ENCODE assay signal across 15 cellular contexts in genomic region chr1:198102454-198102791, GRCh38. TPM values are rescaled to one million over a fixed set of nuclear protein-coding genes. Genes with fewer than 3 reads are reported as not detected.
A peak's percentile ranks its signal among the peaks of the same experiment; 100 is the strongest.
DNase-seq lines count a peak whose midpoint lies in the region; ATAC-seq, FAIRE-seq and TF ChIP-seq lines count a peak whose summit lies in the region.
"Had no signal": no experiment of that assay in that cellular context is flagged by ENCODE, and none has a peak within 500 bp of the region (broad histone marks: within the 10 kb centered on the region; RNA-seq: fewer than 3 reads in every experiment).

No MANE protein-coding gene starts in this region.

- FAIRE-seq in pancreas (lab: Jason Lieb, UNC): no peak

- no peak overlapping the region for H2BK15ac ChIP-seq in H9 (ENCODE audit: low read depth, low read length)

- peak overlapping the region; percentile 5 for H3K4me3 Mint-ChIP-seq in activated naive CD8-positive, alpha-beta T cell treated with anti-CD3 and anti-CD28 coated beads, Interleukin-2, amount 50 U/mL, for 24 hours
- H3K4me3 Mint-ChIP-seq in neural progenitor cell: no peak overlapping the region
- H3K4me3 Mint-ChIP-seq in H9: no peak overlapping the region
- H3K4me3 Mint-ChIP-seq: dendritic cell treated with granulocyte-macrophage colony-stimulating factor and Interleukin-4, amounts not matched to agents 40 ng/mL and 50 ng/mL, for 4 days had no signal

- H3K9ac ChIP-seq in neural progenitor cell (no peak overlapping the region), H9 (ENCODE audit: extremely low read depth, insufficient read length, low read length) (no peak overlapping the region)

- ATAC-seq in activated naive CD8-positive, alpha-beta T cell treated with anti-CD3 and anti-CD28 coated beads, Interleukin-2, amount 50 U/mL, for 24 hours: peak; percentile 67
- no peak for ATAC-seq in pancreas

- no peak overlapping the region for H3K56ac ChIP-seq in H9 (ENCODE audit: insufficient read length, low read depth, low read length)

- H3K23ac ChIP-seq in H9 (ENCODE audit: insufficient read length, low read depth, low read length): no peak overlapping the region

- TF ChIP-seq CTCF in NB4 (IDR thresholded peaks at IDR 0.05; ENCODE audit: low read depth, low read length): no peak
- TF ChIP-seq CTCF in neural progenitor cell (IDR thresholded peaks at IDR 0.05): no peak
- no peak for TF ChIP-seq CTCF in H9 (conservative IDR thresholded peaks at IDR 0.05)
- no peak for TF ChIP-seq CTCF in pancreas (IDR thresholded peaks at IDR 0.05)
- no peak for TF ChIP-seq CTCF in transverse colon (IDR thresholded peaks at IDR 0.05)

- in situ Hi-C loops in transverse colon (cut with MboI; ENCODE audit: low pct_ligation_motif_present in 1 of 4, low pct_unique_long_range_greater_than_20kb in 1 of 4, low sequenced_read_pairs in 3 of 4): no loop called here

- no peaks in the 10 kb centered on the region for H3K27me3 ChIP-seq in neural progenitor cell
- H3K27me3 ChIP-seq in H9 (ENCODE audit: insufficient read depth, low read length): no peaks in the 10 kb centered on the region
- no peaks in the 10 kb centered on the region for H3K27me3 ChIP-seq in pancreas
- H3K27me3 ChIP-seq in transverse colon: no peaks in the 10 kb centered on the region
- H3K27me3 ChIP-seq: ovary had no signal

- no peaks in the 10 kb centered on the region for H3K9me3 Mint-ChIP-seq in activated naive CD8-positive, alpha-beta T cell treated with anti-CD3 and anti-CD28 coated beads, Interleukin-2, amount 50 U/mL, for 24 hours
- H3K9me3 Mint-ChIP-seq in neural progenitor cell: no peaks in the 10 kb centered on the region
- H3K9me3 Mint-ChIP-seq in H9: no peaks in the 10 kb centered on the region
- H3K9me3 Mint-ChIP-seq: dendritic cell treated with granulocyte-macrophage colony-stimulating factor and Interleukin-4, amounts not matched to agents 40 ng/mL and 50 ng/mL, for 4 days had no signal

- H3K4me3 ChIP-seq in NB4 (ENCODE audit: low read depth, low read length) (no peak overlapping the region), neural progenitor cell (no peak overlapping the region), pancreas (no peak overlapping the region), transverse colon (no peak overlapping the region)
- H3K4me3 ChIP-seq: ovary, thoracic aorta had no signal

- H4K8ac ChIP-seq in H9 (replicated peaks; ENCODE audit: insufficient read length, low read depth, low read length): no peak overlapping the region

- WGBS in H9 (ENCODE audit: extremely low coverage, insufficient read length, low lambda C conversion rate): no CpG with 5 or more reads among the region's 1 CpG
- WGBS in pancreas, 2 donors: 28 to 35% methylated on average over 1 of the region's 1 CpG
- WGBS in transverse colon (ENCODE audit: low coverage in 1 of 2), 2 donors: 17 to 20% methylated on average over 1 of the region's 1 CpG

- no peaks in the 10 kb centered on the region for H4K20me1 ChIP-seq in neural progenitor cell (ENCODE audit: low read depth)
- H4K20me1 ChIP-seq in H9 (ENCODE audit: control insufficient read depth, insufficient read depth, insufficient read length): no peaks in the 10 kb centered on the region

- H3K18ac ChIP-seq in H9 (ENCODE audit: insufficient read length, low read depth, low read length): no peak overlapping the region

- H3K4me1 Mint-ChIP-seq in activated naive CD8-positive, alpha-beta T cell treated with anti-CD3 and anti-CD28 coated beads, Interleukin-2, amount 50 U/mL, for 24 hours: peaks cover 23% of the 10 kb centered on the region
- H3K4me1 Mint-ChIP-seq in neural progenitor cell: peaks cover 9% of the 10 kb centered on the region
- peaks cover 0 to 5% of the 10 kb centered on the region in 2 experiments; a peak in 1 of 4 replicates for H3K4me1 Mint-ChIP-seq in H9

- DNase-seq in GM03348 (ENCODE audit: low spot score): peak; percentile 31
- peak; percentile 15 for DNase-seq in NB4 (ENCODE audit: low read depth)
- no peak for DNase-seq in activated naive CD8-positive, alpha-beta T cell treated with anti-CD3 and anti-CD28 coated beads, Interleukin-2, amount 50 U/mL, for 24 hours
- no peak for DNase-seq in neural progenitor cell (ENCODE audit: low spot score)
- no peak for DNase-seq in effector CD4-positive, alpha-beta T cell
- no peak for DNase-seq in H9
- no peak for DNase-seq in pancreas
- DNase-seq in transverse colon: no peak
- DNase-seq: activated CD8-positive, alpha-beta memory T cell treated with anti-CD3 and anti-CD28 coated beads for 24 hours; NCI-H1417; ovary; stimulated activated CD4-positive, alpha-beta T cell treated with anti-CD3 and anti-CD28 coated beads, Interleukin-12 subunit alpha, Interleukin-12 subunit beta, amount 100 ng/mL, for 4 hours; T1000 had no signal

- H3K36me3 ChIP-seq in neural progenitor cell (no peaks in the 10 kb centered on the region), pancreas (no peaks in the 10 kb centered on the region), transverse colon (no peaks in the 10 kb centered on the region)
- H3K36me3 ChIP-seq: ovary, thoracic aorta had no signal

- H3K9me3 ChIP-seq in neural progenitor cell (ENCODE audit: low read depth) (no peaks in the 10 kb centered on the region), H9 (ENCODE audit: control insufficient read depth, low read depth, low read length) (no peaks in the 10 kb centered on the region), pancreas (no peaks in the 10 kb centered on the region), transverse colon (no peaks in the 10 kb centered on the region)
- H3K9me3 ChIP-seq: ovary, thoracic aorta had no signal

- H3K14ac ChIP-seq in H9 (ENCODE audit: insufficient read depth, low read length): no peak overlapping the region

- intact Hi-C loops in pancreas (cut with DNase I): no loop called here
- intact Hi-C loops in transverse colon (cut with DNase I; ENCODE audit: low total_unique reads): no loop called here

- H2BK120ac ChIP-seq in H9 (ENCODE audit: low read depth, low read length, poor library complexity, severe bottlenecking): no peak overlapping the region

- TF ChIP-seq POLR2A in NB4 (IDR thresholded peaks at IDR 0.05; ENCODE audit: extremely low read depth, insufficient read length) (no peak), transverse colon (IDR thresholded peaks at IDR 0.05) (no peak)

- H3K4ac ChIP-seq in H9 (ENCODE audit: low read depth, low read length): no peak overlapping the region

- H3K79me2 ChIP-seq in neural progenitor cell (ENCODE audit: low read depth) (no peaks in the 10 kb centered on the region), H9 (ENCODE audit: insufficient read depth, low read length) (no peaks in the 10 kb centered on the region)

- peak overlapping the region; percentile 73 for H3K27ac Mint-ChIP-seq in activated naive CD8-positive, alpha-beta T cell treated with anti-CD3 and anti-CD28 coated beads, Interleukin-2, amount 50 U/mL, for 24 hours
- no peak overlapping the region for H3K27ac Mint-ChIP-seq in neural progenitor cell
- no peak overlapping the region for H3K27ac Mint-ChIP-seq in H9
- H3K27ac Mint-ChIP-seq: dendritic cell treated with granulocyte-macrophage colony-stimulating factor and Interleukin-4, amounts not matched to agents 40 ng/mL and 50 ng/mL, for 4 days had no signal

- no peak overlapping the region for H3T11ph ChIP-seq in H9 (ENCODE audit: low read length)

- H3K27me3 Mint-ChIP-seq in activated naive CD8-positive, alpha-beta T cell treated with anti-CD3 and anti-CD28 coated beads, Interleukin-2, amount 50 U/mL, for 24 hours: no peaks in the 10 kb centered on the region
- no peaks in the 10 kb centered on the region for H3K27me3 Mint-ChIP-seq in neural progenitor cell (ENCODE audit: insufficient read depth, low read depth)
- no peaks in the 10 kb centered on the region for H3K27me3 Mint-ChIP-seq in H9 (ENCODE audit: low read depth)
- H3K27me3 Mint-ChIP-seq: dendritic cell treated with granulocyte-macrophage colony-stimulating factor and Interleukin-4, amounts not matched to agents 40 ng/mL and 50 ng/mL, for 4 days had no signal

- no peak overlapping the region for H2AK5ac ChIP-seq in H9 (ENCODE audit: insufficient read length, low read length)

- peak overlapping the region; percentile 0 for H2AFZ ChIP-seq in neural progenitor cell (replicated peaks)
- no peak overlapping the region for H2AFZ ChIP-seq in H9 (ENCODE audit: low read length)

- H2BK20ac ChIP-seq in H9 (ENCODE audit: low read depth, low read length, poor library complexity, severe bottlenecking): no peak overlapping the region

- H3K27ac ChIP-seq in neural progenitor cell (no peak overlapping the region), H9 (ENCODE audit: insufficient read length, low read depth, low read length) (no peak overlapping the region), pancreas (no peak overlapping the region), transverse colon (no peak overlapping the region)
- H3K27ac ChIP-seq: ovary, thoracic aorta had no signal

- H3K36me3 Mint-ChIP-seq in activated naive CD8-positive, alpha-beta T cell treated with anti-CD3 and anti-CD28 coated beads, Interleukin-2, amount 50 U/mL, for 24 hours (ENCODE audit: low read depth): no peaks in the 10 kb centered on the region
- H3K36me3 Mint-ChIP-seq in neural progenitor cell (no peaks in the 10 kb centered on the region), H9 (ENCODE audit: insufficient read depth in 1 of 3, low read depth in 3 of 3) (no peaks in the 10 kb centered on the region)

- TF ChIP-seq EP300 in transverse colon (IDR thresholded peaks at IDR 0.05; ENCODE audit: low read depth): no peak

- no peaks in the 10 kb centered on the region for H3K23me2 ChIP-seq in H9 (ENCODE audit: insufficient read length, low read depth, low read length, poor library complexity, severe bottlenecking)

- H3K4me1 ChIP-seq in neural progenitor cell (peaks cover 14% of the 10 kb centered on the region), H9 (ENCODE audit: insufficient read depth, low read length) (no peaks in the 10 kb centered on the region), pancreas (no peaks in the 10 kb centered on the region), transverse colon (no peaks in the 10 kb centered on the region)

- H4K5ac ChIP-seq in H9 (ENCODE audit: insufficient read length, low read depth, low read length): no peak overlapping the region

- H4K91ac ChIP-seq in H9 (ENCODE audit: insufficient read length, low read depth, low read length): no peak overlapping the region

- H3K4me2 ChIP-seq in neural progenitor cell: no peak overlapping the region
- no peak overlapping the region for H3K4me2 ChIP-seq in H9 (ENCODE audit: insufficient read depth, insufficient read length, low read length)

- no peak overlapping the region for H2BK5ac ChIP-seq in H9 (ENCODE audit: insufficient read length, low read length)

- H2BK12ac ChIP-seq in H9 (ENCODE audit: insufficient read length, low read depth, low read length): no peak overlapping the region

- H3F3A ChIP-seq in neural progenitor cell (ENCODE audit: low read depth): no peaks in the 10 kb centered on the region

- H3K79me1 ChIP-seq in H9 (ENCODE audit: insufficient read depth, low read depth, low read length, poor library complexity, severe bottlenecking): no peaks in the 10 kb centered on the region

RNA-seq across cellular contexts. Expression of gene NEK7, which starts 54.4 kb away (rescaled TPM):
- 20.7 and 34.7 TPM in 2 replicates for total RNA-seq in neural progenitor cell (ENCODE audit: low replicate concordance)
- 9.6 and 10.0 TPM in 2 replicates for total RNA-seq in H9 (2021)
- 10 to 100 TPM; 20.3 to 36.3 (median 23.0) TPM for total RNA-seq in pancreas
- 10 to 100 TPM in 1 of 2 donors, 1 to 10 TPM in 1; 8.0 to 13.4 TPM for polyA plus RNA-seq in pancreas
- total RNA-seq in transverse colon: 10 to 100 TPM; 40.4 to 71.0 (median 57.6) TPM

Comparison
In these comparisons a context has a peak if more than half of its experiments do, and no peak if none do; other contexts are left out.
1. DNase-seq: peak in GM03348 (single experiment) and NB4 (single experiment); none in activated naive CD8-positive, alpha-beta T cell treated with anti-CD3 and anti-CD28 coated beads, Interleukin-2, amount 50 U/mL, for 24 hours (single experiment), neural progenitor cell (single experiment), effector CD4-positive, alpha-beta T cell (single experiment), H9 (single experiment), pancreas (0 of 6) and transverse colon (single experiment).